Comparison of ENCODE assay signal across 11 cellular contexts in the genomic region with DNA sequence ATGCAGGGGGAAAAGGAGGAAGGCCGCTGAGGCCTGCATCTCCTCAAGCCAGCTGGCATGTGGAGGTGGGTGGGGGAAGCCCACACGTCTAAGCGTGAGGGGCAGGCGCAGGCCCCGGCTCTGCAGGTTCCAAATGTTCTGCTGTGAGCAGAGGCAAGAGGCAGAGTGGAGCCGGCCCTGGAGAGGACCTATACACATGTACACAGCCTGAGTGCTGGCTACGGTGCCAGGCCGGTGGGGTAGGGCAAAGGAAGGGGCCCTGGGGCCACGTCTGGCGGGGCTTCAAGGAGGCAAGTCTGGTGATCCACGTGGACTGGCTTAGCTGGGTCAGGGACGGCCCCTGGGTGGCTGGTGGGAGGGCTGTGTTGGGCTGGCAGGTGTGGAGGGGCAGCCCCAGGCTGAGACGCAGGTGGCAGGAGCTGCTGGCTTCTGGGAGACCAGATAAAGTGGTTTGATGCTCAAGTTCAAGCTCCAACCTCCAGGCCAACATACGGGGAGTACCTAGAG. TPM values are rescaled to one million over a fixed set of nuclear protein-coding genes. Genes with fewer than 3 reads are reported as not detected.
A peak's percentile ranks its signal among the peaks of the same experiment; 100 is the strongest.
DNase-seq lines count a peak whose midpoint lies in the region; ATAC-seq and TF ChIP-seq lines count a peak whose summit lies in the region.
"Had no signal": no experiment of that assay in that cellular context is flagged by ENCODE, and none has a peak within 500 bp of the region (broad histone marks: within the 10 kb centered on the region; RNA-seq: fewer than 3 reads in every experiment).

No MANE protein-coding gene starts in this region.

- H3K4me2 ChIP-seq in GM23338: no peak overlapping the region

- H3K27me3 Mint-ChIP-seq in GM23338 (ENCODE audit: insufficient read depth, low read depth, poor library complexity) (peaks cover 23% of the 10 kb centered on the region), neural crest cell (ENCODE audit: low read depth) (no peaks in the 10 kb centered on the region)
- H3K27me3 Mint-ChIP-seq in T-helper 2 cell treated with Interferon-gamma antibody and Interleukin-4, amounts not matched to agents 5 μg/mL and 100 μg/mL, for 36 hours (ENCODE audit: low read depth): no peaks in the 10 kb centered on the region

- no peaks in the 10 kb centered on the region for H3K9me3 Mint-ChIP-seq in GM23338
- no peaks in the 10 kb centered on the region for H3K9me3 Mint-ChIP-seq in neural crest cell
- no peaks in the 10 kb centered on the region for H3K9me3 Mint-ChIP-seq in T-helper 2 cell treated with Interferon-gamma antibody and Interleukin-4, amounts not matched to agents 5 μg/mL and 100 μg/mL, for 36 hours

- no peak overlapping the region for H3K4me3 ChIP-seq in GM23338
- H3K4me3 ChIP-seq: body of pancreas had no signal

- peak overlapping the region; percentile 66; the same call in 1 of the 2 replicates for H3K27ac ChIP-seq in GM23338 (ENCODE audit: low read depth)
- H3K27ac ChIP-seq: body of pancreas had no signal

- no peaks in the 10 kb centered on the region for H3K27me3 ChIP-seq in GM23338 (ENCODE audit: insufficient read depth)
- H3K27me3 ChIP-seq: body of pancreas had no signal

- H3K4me3 Mint-ChIP-seq in GM23338 (no peak overlapping the region), neural crest cell (no peak overlapping the region)
- no peak overlapping the region for H3K4me3 Mint-ChIP-seq in T-helper 2 cell treated with Interferon-gamma antibody and Interleukin-4, amounts not matched to agents 5 μg/mL and 100 μg/mL, for 36 hours

- H2AFZ ChIP-seq in GM23338: no peak overlapping the region

- H4K20me1 ChIP-seq in GM23338 (replicated peaks; ENCODE audit: insufficient read depth): peaks cover 48% of the 10 kb centered on the region

- H3K4me1 Mint-ChIP-seq in GM23338: peaks cover 9% of the 10 kb centered on the region
- H3K4me1 Mint-ChIP-seq in neural crest cell: no peaks in the 10 kb centered on the region
- peaks cover 14% of the 10 kb centered on the region for H3K4me1 Mint-ChIP-seq in T-helper 2 cell treated with Interferon-gamma antibody and Interleukin-4, amounts not matched to agents 5 μg/mL and 100 μg/mL, for 36 hours (ENCODE audit: low read depth)

- DNase-seq in GM23338 (ENCODE audit: low spot score) (no peak), neural crest cell (ENCODE audit: low read depth, low spot score) (no peak), putamen (ENCODE audit: low spot score) (no peak)
- DNase-seq in T-helper 2 cell treated with Interferon-gamma antibody and Interleukin-4, amounts not matched to agents 5 μg/mL and 100 μg/mL, for 36 hours (ENCODE audit: low spot score): no peak
- DNase-seq in stimulated activated naive CD4-positive, alpha-beta T cell (lab: John Stamatoyannopoulos, UW): no peak
- DNase-seq: activated CD4-positive, alpha-beta T cell treated with anti-CD3 and anti-CD28 coated beads, Interleukin-2, amount 50 U/mL, for 48 hours; body of pancreas; DND-41; mammary epithelial cell had no signal

- H3K36me3 ChIP-seq in GM23338 (ENCODE audit: insufficient read depth): 0 out of 2 replicates have a peak, but pooled peaks cover 13% of the 10 kb centered on the region

- H3K36me3 Mint-ChIP-seq in GM23338 (ENCODE audit: low read depth) (peaks cover 72% of the 10 kb centered on the region), neural crest cell (ENCODE audit: low read depth) (peaks cover 7% of the 10 kb centered on the region)
- H3K36me3 Mint-ChIP-seq in T-helper 2 cell treated with Interferon-gamma antibody and Interleukin-4, amounts not matched to agents 5 μg/mL and 100 μg/mL, for 36 hours (ENCODE audit: low read depth): peaks cover 18% of the 10 kb centered on the region

- ATAC-seq in GM18907 (IDR thresholded peaks at IDR 0.05; ENCODE audit: unreplicated experiment): peak; percentile 28
- no peak for ATAC-seq in GM23338
- peak; percentile 13 for ATAC-seq in HG03571 (IDR thresholded peaks at IDR 0.05; ENCODE audit: unreplicated experiment)
- ATAC-seq: body of pancreas had no signal

- no peak for TF ChIP-seq CTCF in GM23338 (conservative IDR thresholded peaks at IDR 0.05; ENCODE audit: low read depth in 2 of 2)
- no peak for TF ChIP-seq CTCF in neural crest cell (conservative IDR thresholded peaks at IDR 0.05)

- H3K9me2 ChIP-seq in GM23338 (ENCODE audit: insufficient read depth): no peaks in the 10 kb centered on the region

- H3K79me2 ChIP-seq in GM23338 (replicated peaks; ENCODE audit: insufficient read depth): peaks cover 77% of the 10 kb centered on the region

- H3K27ac Mint-ChIP-seq in GM23338 (peak overlapping the region; percentile 73), neural crest cell (ENCODE audit: unreplicated experiment) (peak overlapping the region; percentile 57)
- H3K27ac Mint-ChIP-seq in T-helper 2 cell treated with Interferon-gamma antibody and Interleukin-4, amounts not matched to agents 5 μg/mL and 100 μg/mL, for 36 hours: no peak overlapping the region

- H3K4me1 ChIP-seq in GM23338 (ENCODE audit: insufficient read depth): peaks cover under 1% of the 10 kb centered on the region; the same call in 1 of the 2 replicates
- H3K4me1 ChIP-seq: body of pancreas had no signal

- H3F3A ChIP-seq in GM23338 (replicated peaks; ENCODE audit: low read depth): peaks cover 14% of the 10 kb centered on the region; the same call in 1 of the 2 replicates

TF ChIP-seq in GM23338, 12 proteins besides CTCF, POLR2A, EP300 and RAD21:
- no peak for TF ChIP-seq ZNF114 (CRISPR knock-in tag; IDR thresholded peaks at IDR 0.05)
- TF ChIP-seq STAT1 (IDR thresholded peaks at IDR 0.05; ENCODE audit: unreplicated experiment): no peak
- TF ChIP-seq EZH2 (IDR thresholded peaks at IDR 0.05; ENCODE audit: low read depth, unreplicated experiment): no peak
- TF ChIP-seq, protein P1, sequence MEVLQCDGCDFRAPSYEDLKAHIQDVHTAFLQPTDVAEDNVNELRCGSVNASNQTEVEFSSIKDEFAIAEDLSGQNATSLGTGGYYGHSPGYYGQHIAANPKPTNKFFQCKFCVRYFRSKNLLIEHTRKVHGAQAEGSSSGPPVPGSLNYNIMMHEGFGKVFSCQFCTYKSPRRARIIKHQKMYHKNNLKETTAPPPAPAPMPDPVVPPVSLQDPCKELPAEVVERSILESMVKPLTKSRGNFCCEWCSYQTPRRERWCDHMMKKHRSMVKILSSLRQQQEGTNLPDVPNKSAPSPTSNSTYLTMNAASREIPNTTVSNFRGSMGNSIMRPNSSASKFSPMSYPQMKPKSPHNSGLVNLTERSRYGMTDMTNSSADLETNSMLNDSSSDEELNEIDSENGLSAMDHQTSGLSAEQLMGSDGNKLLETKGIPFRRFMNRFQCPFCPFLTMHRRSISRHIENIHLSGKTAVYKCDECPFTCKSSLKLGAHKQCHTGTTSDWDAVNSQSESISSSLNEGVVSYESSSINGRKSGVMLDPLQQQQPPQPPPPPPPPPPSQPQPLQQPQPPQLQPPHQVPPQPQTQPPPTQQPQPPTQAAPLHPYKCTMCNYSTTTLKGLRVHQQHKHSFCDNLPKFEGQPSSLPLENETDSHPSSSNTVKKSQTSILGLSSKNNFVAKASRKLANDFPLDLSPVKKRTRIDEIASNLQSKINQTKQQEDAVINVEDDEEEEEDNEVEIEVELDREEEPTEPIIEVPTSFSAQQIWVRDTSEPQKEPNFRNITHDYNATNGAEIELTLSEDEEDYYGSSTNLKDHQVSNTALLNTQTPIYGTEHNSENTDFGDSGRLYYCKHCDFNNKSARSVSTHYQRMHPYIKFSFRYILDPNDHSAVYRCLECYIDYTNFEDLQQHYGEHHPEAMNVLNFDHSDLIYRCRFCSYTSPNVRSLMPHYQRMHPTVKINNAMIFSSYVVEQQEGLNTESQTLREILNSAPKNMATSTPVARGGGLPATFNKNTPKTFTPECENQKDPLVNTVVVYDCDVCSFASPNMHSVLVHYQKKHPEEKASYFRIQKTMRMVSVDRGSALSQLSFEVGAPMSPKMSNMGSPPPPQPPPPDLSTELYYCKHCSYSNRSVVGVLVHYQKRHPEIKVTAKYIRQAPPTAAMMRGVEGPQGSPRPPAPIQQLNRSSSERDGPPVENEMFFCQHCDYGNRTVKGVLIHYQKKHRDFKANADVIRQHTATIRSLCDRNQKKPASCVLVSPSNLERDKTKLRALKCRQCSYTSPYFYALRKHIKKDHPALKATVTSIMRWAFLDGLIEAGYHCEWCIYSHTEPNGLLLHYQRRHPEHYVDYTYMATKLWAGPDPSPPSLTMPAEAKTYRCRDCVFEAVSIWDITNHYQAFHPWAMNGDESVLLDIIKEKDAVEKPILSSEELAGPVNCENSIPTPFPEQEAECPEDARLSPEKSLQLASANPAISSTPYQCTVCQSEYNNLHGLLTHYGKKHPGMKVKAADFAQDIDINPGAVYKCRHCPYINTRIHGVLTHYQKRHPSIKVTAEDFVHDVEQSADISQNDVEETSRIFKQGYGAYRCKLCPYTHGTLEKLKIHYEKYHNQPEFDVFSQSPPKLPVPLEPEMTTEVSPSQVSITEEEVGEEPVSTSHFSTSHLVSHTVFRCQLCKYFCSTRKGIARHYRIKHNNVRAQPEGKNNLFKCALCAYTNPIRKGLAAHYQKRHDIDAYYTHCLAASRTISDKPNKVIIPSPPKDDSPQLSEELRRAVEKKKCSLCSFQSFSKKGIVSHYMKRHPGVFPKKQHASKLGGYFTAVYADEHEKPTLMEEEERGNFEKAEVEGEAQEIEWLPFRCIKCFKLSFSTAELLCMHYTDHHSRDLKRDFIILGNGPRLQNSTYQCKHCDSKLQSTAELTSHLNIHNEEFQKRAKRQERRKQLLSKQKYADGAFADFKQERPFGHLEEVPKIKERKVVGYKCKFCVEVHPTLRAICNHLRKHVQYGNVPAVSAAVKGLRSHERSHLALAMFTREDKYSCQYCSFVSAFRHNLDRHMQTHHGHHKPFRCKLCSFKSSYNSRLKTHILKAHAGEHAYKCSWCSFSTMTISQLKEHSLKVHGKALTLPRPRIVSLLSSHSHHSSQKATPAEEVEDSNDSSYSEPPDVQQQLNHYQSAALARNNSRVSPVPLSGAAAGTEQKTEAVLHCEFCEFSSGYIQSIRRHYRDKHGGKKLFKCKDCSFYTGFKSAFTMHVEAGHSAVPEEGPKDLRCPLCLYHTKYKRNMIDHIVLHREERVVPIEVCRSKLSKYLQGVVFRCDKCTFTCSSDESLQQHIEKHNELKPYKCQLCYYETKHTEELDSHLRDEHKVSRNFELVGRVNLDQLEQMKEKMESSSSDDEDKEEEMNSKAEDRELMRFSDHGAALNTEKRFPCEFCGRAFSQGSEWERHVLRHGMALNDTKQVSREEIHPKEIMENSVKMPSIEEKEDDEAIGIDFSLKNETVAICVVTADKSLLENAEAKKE (CRISPR knock-in tag; IDR thresholded peaks at IDR 0.05): no peak

RNA-seq across cellular contexts. Expression of a gene that starts 26.4 kb away (rescaled TPM):
- total RNA-seq in GM23338 (2014; rRNA removed; shearing (Covaris generic)): 255 and 263 TPM in 2 replicates
- 75.0 and 78.0 TPM in 2 replicates for polyA plus RNA-seq in GM23338 (2016; fragmentation: Nextera tagmentation; extraction: Ambion mirVana)
- total RNA-seq in neural crest cell: 101 and 111 TPM in 2 replicates

RNA-seq across cellular contexts. Expression of a gene that starts 52.1 kb away (rescaled TPM):
- total RNA-seq in GM23338 (2014; rRNA removed; shearing (Covaris generic)): 0.85 and 1.0 TPM in 2 replicates
- polyA plus RNA-seq in GM23338 (2016; fragmentation: Nextera tagmentation; extraction: Ambion mirVana): 0.31 and 0.76 TPM in 2 replicates
- total RNA-seq in neural crest cell: 0.16 and 0.27 TPM in 2 replicates
- total RNA-seq: body of pancreas, mammary epithelial cell had no signal
- polyA plus RNA-seq: mammary epithelial cell had no signal
